28 cellular contexts compared by ENCODE assay signal in genomic region chr11:127202105-127202504, GRCh38.
"Had no signal": no experiment of that assay in that cellular context is flagged by ENCODE, and none has a peak within 500 bp of the region (broad histone marks: within the 10 kb centered on the region; RNA-seq: fewer than 3 reads in every experiment).

No MANE protein-coding gene starts in this region.

- H3K27ac ChIP-seq: colonic mucosa, coronary artery, dorsolateral prefrontal cortex, epithelial cell of prostate, esophagus muscularis mucosa, esophagus squamous epithelium, foreskin keratinocyte, gastrocnemius medialis, gastroesophageal sphincter, heart left ventricle, heart right ventricle had no signal

- H3K27me3 ChIP-seq: colonic mucosa, esophagus muscularis mucosa, esophagus squamous epithelium, foreskin keratinocyte, gastrocnemius medialis, gastroesophageal sphincter had no signal

- DNase-seq: colonic mucosa; cortex of kidney; dermis blood vessel endothelial cell; dorsolateral prefrontal cortex; effector CD4-positive, alpha-beta T cell; effector CD8-positive, alpha-beta T cell; effector memory CD4-positive, alpha-beta T cell; effector memory CD8-positive, alpha-beta T cell; endodermal cell; erythroblast; esophagus squamous epithelium; foreskin fibroblast; foreskin keratinocyte; foreskin melanocyte; gastrocnemius medialis; glutamatergic neuron; head of caudate nucleus; heart left ventricle; heart right ventricle had no signal

- H3K9me3 ChIP-seq: colonic mucosa, gastrocnemius medialis had no signal

- H3K4me3 ChIP-seq: colonic mucosa, coronary artery, dorsolateral prefrontal cortex, esophagus muscularis mucosa, esophagus squamous epithelium, gastrocnemius medialis, gastroesophageal sphincter, heart left ventricle, heart right ventricle had no signal

- H3K4me1 ChIP-seq: colonic mucosa, esophagus muscularis mucosa, esophagus squamous epithelium, foreskin keratinocyte, gastrocnemius medialis, gastroesophageal sphincter, heart left ventricle, heart right ventricle had no signal

- ATAC-seq: effector memory CD8-positive, alpha-beta T cell; esophagus mucosa; foreskin keratinocyte; gastrocnemius medialis; gastroesophageal sphincter; heart left ventricle; heart right ventricle had no signal

- H3K36me3 ChIP-seq: colonic mucosa, esophagus muscularis mucosa, esophagus squamous epithelium, gastrocnemius medialis, gastroesophageal sphincter, heart left ventricle, heart right ventricle had no signal

- FAIRE-seq: colon, endometrium, endothelial cell of umbilical vein, frontal cortex had no signal
